8 cellular contexts compared by ENCODE assay signal in genomic region chr20:24993337-24994185, GRCh38. TPM values are rescaled to one million over a fixed set of nuclear protein-coding genes. Genes with fewer than 3 reads are reported as not detected.
A peak's percentile ranks its signal among the peaks of the same experiment; 100 is the strongest.
DNase-seq lines count a peak whose midpoint lies in the region; ATAC-seq and TF ChIP-seq lines count a peak whose summit lies in the region.

No MANE protein-coding gene starts in this region.

- H3K4me1 Mint-ChIP-seq in T-helper 1 cell treated with Interleukin-12 subunit alpha and Interleukin-12 subunit beta and Interleukin-4 antibody, amounts not matched to agents 30 μg/mL and 1 μg/mL, for 36 hours (ENCODE audit: low read depth) = peaks cover 38% of the 10 kb centered on the region
- H3K4me1 Mint-ChIP-seq in activated T-helper 2 cell treated with anti-CD3 and anti-CD28 coated beads, Interferon-gamma antibody, Interleukin-2, Interleukin-4, amounts not matched to agents 10 μg/mL and 5 μg/mL and 100 μg/mL, durations not matched to agents 14 hours and 24 hours and 36 hours (ENCODE audit: low read depth) = peaks cover 48% of the 10 kb centered on the region

- TF ChIP-seq CTCF in psoas muscle (IDR thresholded peaks at IDR 0.05) = peak; percentile 24
- TF ChIP-seq CTCF in omental fat pad (IDR thresholded peaks at IDR 0.05) = no peak

- no peaks in the 10 kb centered on the region for H3K36me3 ChIP-seq in psoas muscle (ENCODE audit: insufficient read depth in 1 of 2, low read depth in 1 of 2)

- peak overlapping the region; percentile 94 for H3K27ac Mint-ChIP-seq in T-helper 1 cell treated with Interleukin-12 subunit alpha and Interleukin-12 subunit beta and Interleukin-4 antibody, amounts not matched to agents 30 μg/mL and 1 μg/mL, for 36 hours
- H3K27ac Mint-ChIP-seq in activated T-helper 2 cell treated with anti-CD3 and anti-CD28 coated beads, Interferon-gamma antibody, Interleukin-2, Interleukin-4, amounts not matched to agents 10 μg/mL and 5 μg/mL and 100 μg/mL, durations not matched to agents 14 hours and 24 hours and 36 hours = peak overlapping the region; percentile 85

- H3K9me3 ChIP-seq in psoas muscle = no peaks in the 10 kb centered on the region

- WGBS in psoas muscle, 3 donors = 41 to 45% (median 43%) methylated on average over 9 of the region's 9 CpGs

- ATAC-seq in psoas muscle = peak in 1 of 4 donors; percentile 13
- no peak for ATAC-seq in omental fat pad (ENCODE audit: low FRiP score)
- ATAC-seq in GM21529 (IDR thresholded peaks at IDR 0.05; ENCODE audit: unreplicated experiment) = no peak

- H3K36me3 Mint-ChIP-seq in T-helper 1 cell treated with Interleukin-12 subunit alpha and Interleukin-12 subunit beta and Interleukin-4 antibody, amounts not matched to agents 30 μg/mL and 1 μg/mL, for 36 hours (ENCODE audit: low read depth) = peaks cover 14% of the 10 kb centered on the region
- H3K36me3 Mint-ChIP-seq in activated T-helper 2 cell treated with anti-CD3 and anti-CD28 coated beads, Interferon-gamma antibody, Interleukin-2, Interleukin-4, amounts not matched to agents 10 μg/mL and 5 μg/mL and 100 μg/mL, durations not matched to agents 14 hours and 24 hours and 36 hours (ENCODE audit: low read depth) = peaks cover 26% of the 10 kb centered on the region

- no peaks in the 10 kb centered on the region for H3K9me3 Mint-ChIP-seq in T-helper 1 cell treated with Interleukin-12 subunit alpha and Interleukin-12 subunit beta and Interleukin-4 antibody, amounts not matched to agents 30 μg/mL and 1 μg/mL, for 36 hours
- no peaks in the 10 kb centered on the region for H3K9me3 Mint-ChIP-seq in activated T-helper 2 cell treated with anti-CD3 and anti-CD28 coated beads, Interferon-gamma antibody, Interleukin-2, Interleukin-4, amounts not matched to agents 10 μg/mL and 5 μg/mL and 100 μg/mL, durations not matched to agents 14 hours and 24 hours and 36 hours

- DNase-seq in T-helper 1 cell = no peak
- DNase-seq in NCI-H146 (lab: John Stamatoyannopoulos, UW) = peak; percentile 37
- no peak for DNase-seq in activated T-helper 2 cell treated with anti-CD3 and anti-CD28 coated beads, Interferon-gamma antibody, Interleukin-2, Interleukin-4, amounts not matched to agents 10 μg/mL and 5 μg/mL and 100 μg/mL, durations not matched to agents 14 hours and 24 hours and 36 hours (ENCODE audit: low spot score)
- peak; percentile 38 for DNase-seq in glomerular visceral epithelial cell (ENCODE audit: extremely low spot score)
- DNase-seq in psoas muscle = no peak
- no peak for DNase-seq in omental fat pad (ENCODE audit: low spot score)

- H3K27me3 Mint-ChIP-seq in T-helper 1 cell treated with Interleukin-12 subunit alpha and Interleukin-12 subunit beta and Interleukin-4 antibody, amounts not matched to agents 30 μg/mL and 1 μg/mL, for 36 hours (ENCODE audit: low read depth) = peaks cover 30% of the 10 kb centered on the region
- peaks cover 25% of the 10 kb centered on the region for H3K27me3 Mint-ChIP-seq in activated T-helper 2 cell treated with anti-CD3 and anti-CD28 coated beads, Interferon-gamma antibody, Interleukin-2, Interleukin-4, amounts not matched to agents 10 μg/mL and 5 μg/mL and 100 μg/mL, durations not matched to agents 14 hours and 24 hours and 36 hours (ENCODE audit: low read depth)

- peak overlapping the region; percentile 95 for H3K4me3 Mint-ChIP-seq in T-helper 1 cell treated with Interleukin-12 subunit alpha and Interleukin-12 subunit beta and Interleukin-4 antibody, amounts not matched to agents 30 μg/mL and 1 μg/mL, for 36 hours
- peak overlapping the region; percentile 62 for H3K4me3 Mint-ChIP-seq in activated T-helper 2 cell treated with anti-CD3 and anti-CD28 coated beads, Interferon-gamma antibody, Interleukin-2, Interleukin-4, amounts not matched to agents 10 μg/mL and 5 μg/mL and 100 μg/mL, durations not matched to agents 14 hours and 24 hours and 36 hours (ENCODE audit: low read depth)

- peak overlapping the region; percentile 82 for H3K4me3 ChIP-seq in psoas muscle

- peaks cover 28% of the 10 kb centered on the region for H3K4me1 ChIP-seq in psoas muscle

- intact Hi-C loops in activated T-helper 2 cell treated with anti-CD3 and anti-CD28 coated beads, Interferon-gamma antibody, Interleukin-2, Interleukin-4, amounts not matched to agents 10 μg/mL and 5 μg/mL and 100 μg/mL, durations not matched to agents 14 hours and 24 hours and 36 hours (cut with micrococcal nuclease) = loop anchor here (5.0 to 10.0 kb wide), 5 partner anchors 204 to 629 kb away; partner anchors contain the start of genes ENTPD6, GINS1, NANP and PYGB
- intact Hi-C loops in psoas muscle (cut with DNase I) = loop anchor here (1.0 to 5.0 kb wide), 4 partner anchors 72 to 404 kb away; no protein-coding TSS in a partner anchor

- H3K27me3 ChIP-seq in psoas muscle (ENCODE audit: insufficient read depth in 3 of 3, low read length in 2 of 3) = no peaks in the 10 kb centered on the region

- peak overlapping the region; percentile 90 for H3K27ac ChIP-seq in psoas muscle

RNA-seq across cellular contexts. Expression of gene APMAP, which starts 1.0 kb away (rescaled TPM):
- 48.5 and 48.8 TPM in 2 replicates for total RNA-seq in activated T-helper 2 cell treated with anti-CD3 and anti-CD28 coated beads, Interferon-gamma antibody, Interleukin-2, Interleukin-4, amounts not matched to agents 10 μg/mL and 5 μg/mL and 100 μg/mL, durations not matched to agents 14 hours and 24 hours and 36 hours
- total RNA-seq in psoas muscle (10 to 100 TPM; 19.9 to 44.5 (median 24.2) TPM), omental fat pad (100 to 1,000 TPM in 3 of 4 donors, 10 to 100 TPM in 1; 85.3 to 337 (median 163) TPM)
- polyA plus RNA-seq in psoas muscle = 10 to 100 TPM; 25.5 to 31.2 (median 30.3) TPM

RNA-seq across cellular contexts. Expression of gene CST7, which starts 44.5 kb away (rescaled TPM):
- 115 and 121 TPM in 2 replicates for total RNA-seq in activated T-helper 2 cell treated with anti-CD3 and anti-CD28 coated beads, Interferon-gamma antibody, Interleukin-2, Interleukin-4, amounts not matched to agents 10 μg/mL and 5 μg/mL and 100 μg/mL, durations not matched to agents 14 hours and 24 hours and 36 hours
- total RNA-seq in psoas muscle (1 to 10 TPM in 2 of 4 donors, under 1 TPM in 2; 0.50 to 1.2 (median 0.82) TPM), omental fat pad (10 to 100 TPM in 2 of 4 donors, 1 to 10 TPM in 2; 6.4 to 20.5 (median 12.2) TPM)
- polyA plus RNA-seq in psoas muscle = under 1 TPM; 0.13 to 0.55 (median 0.31) TPM

Comparison
In these comparisons a context has a peak if more than half of its experiments do, and no peak if none do; other contexts are left out.
1. DNase-seq: peak in NCI-H146 (single experiment) and glomerular visceral epithelial cell (single experiment); none in T-helper 1 cell (0 of 5), activated T-helper 2 cell treated with anti-CD3 and anti-CD28 coated beads, Interferon-gamma antibody, Interleukin-2, Interleukin-4, amounts not matched to agents 10 μg/mL and 5 μg/mL and 100 μg/mL, durations not matched to agents 14 hours and 24 hours and 36 hours (single experiment), psoas muscle (0 of 2) and omental fat pad (single experiment).